ENCODE assay signal across 9 cellular contexts in the genomic region with DNA sequence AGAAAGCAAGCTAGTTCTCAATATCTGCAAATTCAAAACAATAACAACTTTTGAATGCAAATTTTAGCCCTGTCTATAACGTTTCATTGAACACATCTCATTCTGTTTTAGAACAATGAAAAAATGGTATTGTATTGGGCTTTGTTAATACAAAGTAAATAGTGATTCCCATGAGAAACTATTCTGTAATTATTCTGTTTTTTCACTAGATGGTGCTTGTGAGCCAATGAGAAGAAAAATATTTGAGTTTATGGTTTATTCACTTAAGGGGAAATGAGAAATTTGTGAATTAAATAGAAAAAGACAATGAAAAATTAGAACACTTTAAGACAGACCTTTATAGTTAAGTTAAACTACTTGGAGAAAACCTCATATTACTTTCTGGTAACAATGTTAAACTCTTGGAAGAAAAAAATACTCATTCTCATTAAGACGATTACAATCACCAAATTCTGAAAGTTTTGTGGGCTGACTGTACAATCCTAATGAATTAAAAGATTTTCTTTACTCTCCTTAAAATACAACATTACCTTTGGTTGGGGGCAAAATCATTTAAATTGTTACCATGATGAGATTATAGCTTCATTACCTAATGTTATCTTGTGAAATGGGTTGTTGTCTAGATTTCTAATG.
DNase-seq lines count a peak whose midpoint lies in the region; ATAC-seq, FAIRE-seq and TF ChIP-seq lines count a peak whose summit lies in the region.
"Had no signal": no experiment of that assay in that cellular context is flagged by ENCODE, and none has a peak within 500 bp of the region (broad histone marks: within the 10 kb centered on the region; RNA-seq: fewer than 3 reads in every experiment).

No MANE protein-coding gene starts in this region.

- no peak for TF ChIP-seq POLR2A in K562 (conservative IDR thresholded peaks at IDR 0.05)

- no peak overlapping the region for H4K8ac ChIP-seq in mesenchymal stem cell (ENCODE audit: low read length)

- H3K79me1 ChIP-seq in mesenchymal stem cell (replicated peaks; ENCODE audit: low read length, poor library complexity, severe bottlenecking) = no peaks in the 10 kb centered on the region

- in situ Hi-C loops in K562 (cut with MboI) = no loop called here

- H3K23ac ChIP-seq in mesenchymal stem cell (ENCODE audit: low read length in 2 of 2) = no peak overlapping the region

- H3K14ac ChIP-seq in mesenchymal stem cell (ENCODE audit: low read length in 2 of 2) = no peak overlapping the region

- POLR2A ChIA-PET in K562 (lab: Yijun Ruan, JAX) = no interaction called here

- H3K4me1 ChIP-seq in K562 (replicated peaks in 1 of 2; ENCODE audit: control insufficient read depth in 2 of 2, insufficient read depth in 2 of 2, low read length in 2 of 2) (no peaks in the 10 kb centered on the region), mesenchymal stem cell (ENCODE audit: control insufficient read depth, insufficient read depth, low read depth, low read length) (no peaks in the 10 kb centered on the region)
- H3K4me1 ChIP-seq: BLaER1 had no signal

- peak; percentile 49; the same call in 2 of the 3 replicates for ATAC-seq in K562
- no peak for ATAC-seq in GM19452 (IDR thresholded peaks at IDR 0.05; ENCODE audit: unreplicated experiment)

- H3K4ac ChIP-seq in mesenchymal stem cell (ENCODE audit: low read depth in 1 of 2, low read length in 2 of 2) = no peak overlapping the region

- H2AFZ ChIP-seq in K562 (ENCODE audit: low read depth, low read length) = no peak overlapping the region
- no peak overlapping the region for H2AFZ ChIP-seq in mesenchymal stem cell (ENCODE audit: low read depth, low read length)

- TF ChIP-seq RAD21 in K562 (CRISPR knock-in tag; conservative IDR thresholded peaks at IDR 0.05 in 1 of 2, IDR thresholded peaks at IDR 0.05 in 1 of 2) = peak; percentile 94 to 96

- no peak overlapping the region for H2BK120ac ChIP-seq in mesenchymal stem cell (ENCODE audit: low read depth, low read length)

- peak in 2 of 3 experiments; percentile 32 to 68; a peak in 3 of 6 replicates for TF ChIP-seq CTCF in K562 (IDR thresholded peaks at IDR 0.05 in 2 of 3, conservative IDR thresholded peaks at IDR 0.05 in 1 of 3; ENCODE audit: insufficient read depth in 2 of 3, low read depth in 1 of 3, low read length in 3 of 3)

- H3K27me3 ChIP-seq in K562 (ENCODE audit: control insufficient read depth in 2 of 2, insufficient read depth in 2 of 2, low read length in 2 of 2) (no peaks in the 10 kb centered on the region), mesenchymal stem cell (ENCODE audit: control insufficient read depth in 1 of 2, insufficient read depth in 1 of 2, low read length in 2 of 2) (no peaks in the 10 kb centered on the region)
- H3K27me3 ChIP-seq: BLaER1 had no signal

- H3K18ac ChIP-seq in mesenchymal stem cell (ENCODE audit: low read depth in 1 of 2, low read length in 2 of 2) = no peak overlapping the region

- no peaks in the 10 kb centered on the region for H3K79me2 ChIP-seq in K562 (ENCODE audit: control insufficient read depth, insufficient read depth, low read length)

- no peak overlapping the region for H2BK12ac ChIP-seq in mesenchymal stem cell (ENCODE audit: low read length in 2 of 2)

- FAIRE-seq in K562 (lab: Jason Lieb, UNC) (no peak), urothelium cell line (lab: Jason Lieb, UNC) (no peak)

- H3K9me3 ChIP-seq in K562 (replicated peaks; ENCODE audit: control insufficient read depth, insufficient read depth, low read depth, low read length) = no peaks in the 10 kb centered on the region
- no peaks in the 10 kb centered on the region for H3K9me3 ChIP-seq in mesenchymal stem cell (ENCODE audit: control insufficient read depth, low read length)
- H3K9me3 ChIP-seq: BLaER1 had no signal

- H3K4me2 ChIP-seq in K562 (ENCODE audit: insufficient read depth, low read length) (no peak overlapping the region), mesenchymal stem cell (ENCODE audit: low read length, poor library complexity, severe bottlenecking) (no peak overlapping the region)
- H3K4me2 ChIP-seq: BLaER1 had no signal

- H2BK5ac ChIP-seq in mesenchymal stem cell (ENCODE audit: low read depth, low read length, poor library complexity, severe bottlenecking) = no peak overlapping the region

- H4K20me1 ChIP-seq in K562 (replicated peaks; ENCODE audit: control insufficient read depth, insufficient read depth, low read length) = no peaks in the 10 kb centered on the region
- H4K20me1 ChIP-seq: BLaER1 had no signal

- no peak overlapping the region for H2BK15ac ChIP-seq in mesenchymal stem cell (ENCODE audit: low read depth, poor library complexity, severe bottlenecking)

- CTCF ChIA-PET in K562 (lab: Yijun Ruan, JAX; ENCODE audit: low intra/inter-chr PET ratio) = interaction anchor here (0.7 kb wide), 2 partner anchors 147 to 603 kb away, joined by 3 read pairs; no protein-coding TSS in a partner anchor

- DNase-seq in DMS 273 (lab: John Stamatoyannopoulos, UW; ENCODE audit: unreplicated experiment) = peak; percentile 27
- DNase-seq in DMS 273 treated with DMSO at 0.1 percent for 48 hours (lab: John Stamatoyannopoulos, UW) = no peak
- DNase-seq in NCI-H146 (lab: John Stamatoyannopoulos, UW) = peak; percentile 10
- peak in 1 of 4 experiments; percentile 25 for DNase-seq in K562 (ENCODE audit: extremely low read depth in 1 of 4, low spot score in 3 of 4)
- DNase-seq in mesenchymal stem cell = peak; percentile 29
- DNase-seq in urothelium cell line (ENCODE audit: low spot score) = no peak
- no peak for DNase-seq in activated gamma-delta T cell (lab: John Stamatoyannopoulos, UW)

- H3K27ac ChIP-seq in K562 (ENCODE audit: extremely low read depth, low read depth, low read length) = no peak overlapping the region
- H3K27ac ChIP-seq in mesenchymal stem cell (ENCODE audit: low read length, poor library complexity, severe bottlenecking) = no peak overlapping the region
- H3K27ac ChIP-seq: BLaER1 had no signal

- H3K36me3 ChIP-seq in K562 (ENCODE audit: control insufficient read depth, insufficient read depth, low read length) (no peaks in the 10 kb centered on the region), mesenchymal stem cell (ENCODE audit: control insufficient read depth in 1 of 2, insufficient read depth in 2 of 2, low read depth in 1 of 2, low read length in 2 of 2) (no peaks in the 10 kb centered on the region)
- H3K36me3 ChIP-seq: BLaER1 had no signal

- H2AK5ac ChIP-seq in mesenchymal stem cell (ENCODE audit: low read length, severe bottlenecking) = no peak overlapping the region

- no peaks in the 10 kb centered on the region for H3K9me1 ChIP-seq in K562 (ENCODE audit: control insufficient read depth, insufficient read depth, low read length)

- intact Hi-C loops in K562 (cut with micrococcal nuclease) = loop anchor here (5.0 kb wide), 2 partner anchors 602 to 1042 kb away; no protein-coding TSS in a partner anchor

- TF ChIP-seq EP300 in K562 (IDR thresholded peaks at IDR 0.05; ENCODE audit: low read length) = no peak

- H3K9ac ChIP-seq in K562 (ENCODE audit: insufficient read depth in 1 of 2, low read depth in 2 of 2, low read length in 2 of 2) (no peak overlapping the region), mesenchymal stem cell (ENCODE audit: low read length) (peak overlapping the region; percentile 85)
- H3K9ac ChIP-seq: BLaER1 had no signal

- H4K91ac ChIP-seq in mesenchymal stem cell (ENCODE audit: low read length) = no peak overlapping the region

- no TSS peak for BruUV-seq in K562 (replicated peaks; lab: Mats Ljungman, UMichigan)

- 2% methylated on average over 2 of the region's 2 CpGs for WGBS in K562 (ENCODE audit: insufficient coverage, low coverage, missing lambda C conversion rate)
- no CpG with 5 or more reads among the region's 2 CpGs for WGBS in mesenchymal stem cell

- H3K4me3 ChIP-seq in K562 = no peak overlapping the region
- no peak overlapping the region for H3K4me3 ChIP-seq in mesenchymal stem cell (ENCODE audit: insufficient read depth in 1 of 2, low read depth in 1 of 2, low read length in 2 of 2)
- H3K4me3 ChIP-seq: BLaER1 had no signal

TF ChIP-seq in K562, 482 proteins besides CTCF, POLR2A, EP300 and RAD21:
- peak; percentile 21; the same call in 1 of the 2 replicates for TF ChIP-seq SOX6 (IDR thresholded peaks at IDR 0.05)
- peak in 1 of 2 experiments; percentile 70; a peak in 2 of 4 replicates for TF ChIP-seq FOXA3 (CRISPR knock-in tag; conservative IDR thresholded peaks at IDR 0.05 in 1 of 2, IDR thresholded peaks at IDR 0.05 in 1 of 2)
- TF ChIP-seq, protein P1, sequence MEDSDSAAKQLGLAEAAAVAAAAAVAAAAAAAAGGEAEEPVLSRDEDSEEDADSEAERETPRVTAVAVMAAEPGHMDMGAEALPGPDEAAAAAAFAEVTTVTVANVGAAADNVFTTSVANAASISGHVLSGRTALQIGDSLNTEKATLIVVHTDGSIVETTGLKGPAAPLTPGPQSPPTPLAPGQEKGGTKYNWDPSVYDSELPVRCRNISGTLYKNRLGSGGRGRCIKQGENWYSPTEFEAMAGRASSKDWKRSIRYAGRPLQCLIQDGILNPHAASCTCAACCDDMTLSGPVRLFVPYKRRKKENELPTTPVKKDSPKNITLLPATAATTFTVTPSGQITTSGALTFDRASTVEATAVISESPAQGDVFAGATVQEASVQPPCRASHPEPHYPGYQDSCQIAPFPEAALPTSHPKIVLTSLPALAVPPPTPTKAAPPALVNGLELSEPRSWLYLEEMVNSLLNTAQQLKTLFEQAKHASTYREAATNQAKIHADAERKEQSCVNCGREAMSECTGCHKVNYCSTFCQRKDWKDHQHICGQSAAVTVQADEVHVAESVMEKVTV (CRISPR knock-in tag; IDR thresholded peaks at IDR 0.05) = peak; percentile 81
- TF ChIP-seq ZNF146 (CRISPR knock-in tag; IDR thresholded peaks at IDR 0.05; ENCODE audit: unreplicated experiment) = no peak
- TF ChIP-seq SMC3 (conservative IDR thresholded peaks at IDR 0.05; ENCODE audit: insufficient read depth, low read depth, low read length) = peak; percentile 41; the same call in 1 of the 2 replicates

Comparison
In these comparisons a context has a peak if more than half of its experiments do, and no peak if none do; other contexts are left out.
1. DNase-seq: peak in DMS 273 (single experiment), NCI-H146 (single experiment) and mesenchymal stem cell (single experiment); none in DMS 273 treated with DMSO at 0.1 percent for 48 hours (single experiment), urothelium cell line (single experiment) and activated gamma-delta T cell (single experiment).